In genomic region chr3:97691354-97691753, GRCh38 we compare ENCODE assay signal across 20 cellular contexts.
"Had no signal": no experiment of that assay in that cellular context is flagged by ENCODE, and none has a peak within 500 bp of the region (broad histone marks: within the 10 kb centered on the region; RNA-seq: fewer than 3 reads in every experiment).

No MANE protein-coding gene starts in this region.

- H3K27ac ChIP-seq: psoas muscle, right atrium auricular region, spleen, upper lobe of left lung had no signal

- ATAC-seq: activated CD4-positive, alpha-beta T cell treated with anti-CD3 and anti-CD28 coated beads for 36 hours; activated T-cell treated with anti-CD3 and anti-CD28 coated beads, Interleukin-2, amount 50 U/mL, for 4 hours; effector memory CD8-positive, alpha-beta T cell; esophagus mucosa; natural killer cell treated with Interleukin-12 subunit alpha and Interleukin-12 subunit beta and Interleukin-15 and Interleukin-18, amount 100 ng/mL, for 72 hours; psoas muscle had no signal

- H3K4me3 ChIP-seq: psoas muscle, right atrium auricular region, spleen, upper lobe of left lung had no signal

- DNase-seq: activated B cell treated with CpG ODN at 0.5 μM for 24 hours; activated CD4-positive, alpha-beta T cell treated with anti-CD3 and anti-CD28 coated beads for 36 hours; activated CD4-positive, alpha-beta T cell treated with anti-CD3 and anti-CD28 coated beads, Interleukin-2, amount 50 U/mL, for 4 hours; activated CD8-positive, alpha-beta memory T cell treated with anti-CD3 and anti-CD28 coated beads, Interleukin-2, amount 50 U/mL, for 48 hours; activated naive CD4-positive, alpha-beta T cell treated with Interleukin-2 at 50 U/mL for 16 hours; activated naive CD8-positive, alpha-beta T cell treated with anti-CD3 and anti-CD28 coated beads for 36 hours; activated T-cell treated with anti-CD3 and anti-CD28 coated beads, Interleukin-2, amount 50 U/mL, for 4 hours; central memory CD4-positive, alpha-beta T cell; effector memory CD8-positive, alpha-beta T cell; hippocampal formation; kidney glomerular epithelial cell; psoas muscle; spleen; stimulated activated CD4-positive, alpha-beta T cell treated with anti-CD3 and anti-CD28 coated beads, Interleukin-4, amount 100 ng/mL, for 1 hour; stimulated activated naive CD4-positive, alpha-beta T cell treated with Interleukin-2 at 50 U/mL for 16 hours; T1000; upper lobe of left lung had no signal

- H3K9me3 ChIP-seq: psoas muscle, right atrium auricular region, spleen, upper lobe of left lung had no signal

- H3K36me3 ChIP-seq: right atrium auricular region, spleen, upper lobe of left lung had no signal

- H3K4me1 ChIP-seq: psoas muscle, right atrium auricular region, spleen, upper lobe of left lung had no signal

- H3K27me3 ChIP-seq: right atrium auricular region, spleen, upper lobe of left lung had no signal
